In the genomic region with DNA sequence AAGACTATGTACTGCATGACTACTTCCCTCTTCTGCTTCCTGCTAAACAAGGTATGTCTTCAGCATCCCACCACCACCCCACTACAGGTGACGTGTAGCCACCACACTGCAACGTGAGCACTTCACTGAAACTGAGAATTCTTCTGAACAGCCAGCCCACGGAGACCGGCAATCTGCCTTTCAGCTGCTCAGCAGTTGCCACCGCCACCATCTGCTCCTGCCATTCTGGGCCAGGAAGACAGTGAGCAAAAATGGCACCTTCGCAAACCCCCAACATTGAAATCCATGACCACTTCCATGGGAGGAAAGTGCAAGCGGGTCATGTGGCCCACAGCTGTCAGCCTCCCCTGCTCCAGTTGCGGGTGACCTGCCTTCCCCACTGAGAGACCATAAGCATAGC, we compare ENCODE assay signal across 23 cellular contexts.
"Had no signal": no experiment of that assay in that cellular context is flagged by ENCODE, and none has a peak within 500 bp of the region (broad histone marks: within the 10 kb centered on the region; RNA-seq: fewer than 3 reads in every experiment).

No MANE protein-coding gene starts in this region.

- H3K4me1 ChIP-seq: breast epithelium had no signal

- DNase-seq: activated CD4-positive, alpha-beta T cell treated with anti-CD3 and anti-CD28 coated beads for 1 hour; activated CD4-positive, alpha-beta T cell treated with anti-CD3 and anti-CD28 coated beads, Interleukin-2, amount 10 ng/mL, durations not matched to agents 24 days and 14 days; activated CD4-positive, alpha-beta T cell treated with anti-CD3 and anti-CD28 coated beads, Interleukin-2, amount 50 U/mL, for 48 hours; activated CD8-positive, alpha-beta memory T cell treated with anti-CD3 and anti-CD28 coated beads, Interleukin-2, amount 10 ng/mL, durations not matched to agents 7 days and 5 days; activated effector memory CD4-positive, alpha-beta T cell treated with Interleukin-2 at 50 U/mL for 16 hours; activated naive CD4-positive, alpha-beta T cell; activated T-cell treated with anti-CD3 and anti-CD28 coated beads, Interleukin-2, amount 50 U/mL, for 24 hours; aorta; central memory CD4-positive, alpha-beta T cell; MG63; NCI-H1105; NCI-H1436; NCI-H1694 treated with DMSO at 0.1 percent for 48 hours; NCI-H2029 treated with DMSO at 0.1 percent for 48 hours; NCI-H345; NCI-H510A; NCI-H526 treated with DMSO at 0.1 percent for 48 hours; NCI-H82; NK-92 treated with Interleukin-12 subunit alpha and Interleukin-12 subunit beta, amount 100 ng/mL, for 24 hours; SHP77 treated with DMSO at 0.1 percent for 48 hours; T-helper 17 cell; T-helper 9 cell had no signal

- H3K36me3 ChIP-seq: breast epithelium, MG63 had no signal

- H3K27ac ChIP-seq: breast epithelium had no signal

- ATAC-seq: activated CD8-positive, alpha-beta memory T cell treated with anti-CD3 and anti-CD28 coated beads, Interleukin-2, amount 10 ng/mL, durations not matched to agents 7 days and 5 days; T-helper 17 cell had no signal

- H3K4me3 ChIP-seq: breast epithelium, MG63 had no signal

- H3K27me3 ChIP-seq: breast epithelium, MG63 had no signal

- H3K9me3 ChIP-seq: MG63 had no signal
